Comparison of ENCODE assay signal across 10 cellular contexts in genomic region chr21:32524010-32524719, GRCh38.
DNase-seq lines count a peak whose midpoint lies in the region; ATAC-seq and TF ChIP-seq lines count a peak whose summit lies in the region.
"Had no signal": no experiment of that assay in that cellular context is flagged by ENCODE, and none has a peak within 500 bp of the region (broad histone marks: within the 10 kb centered on the region; RNA-seq: fewer than 3 reads in every experiment).

No MANE protein-coding gene starts in this region.

- TF ChIP-seq CTCF in HFF-Myc (IDR thresholded peaks at IDR 0.05; ENCODE audit: low read depth, low read length, missing control alignments) (no peak), brain (conservative IDR thresholded peaks at IDR 0.05) (no peak), stomach (IDR thresholded peaks at IDR 0.05) (no peak), GM13976 (IDR thresholded peaks at IDR 0.05; ENCODE audit: borderline replicate concordance, control extremely low read depth, extremely low read depth, insufficient read depth, missing control alignments) (no peak)

- H3K4me3 ChIP-seq in HFF-Myc (replicated peaks; ENCODE audit: low read depth, low read length) (no peak overlapping the region), stomach (no peak overlapping the region)

- no peaks in the 10 kb centered on the region for H3K36me3 ChIP-seq in stomach

- peak overlapping the region; percentile 61 to 93 (median 91) for H3K27ac Mint-ChIP-seq in brain
- H3K27ac Mint-ChIP-seq in effector memory CD8-positive, alpha-beta T cell: no peak overlapping the region
- H3K27ac Mint-ChIP-seq: naive B cell had no signal

- ATAC-seq in effector memory CD8-positive, alpha-beta T cell (replicated peaks): no peak

- H3K36me3 Mint-ChIP-seq in brain: peaks cover 7% of the 10 kb centered on the region
- H3K36me3 Mint-ChIP-seq in effector memory CD8-positive, alpha-beta T cell (ENCODE audit: insufficient read depth): no peaks in the 10 kb centered on the region
- H3K36me3 Mint-ChIP-seq: naive B cell had no signal

- no peaks in the 10 kb centered on the region for H3K27me3 ChIP-seq in stomach

- H3K27me3 Mint-ChIP-seq in brain: peaks cover 4% of the 10 kb centered on the region
- H3K27me3 Mint-ChIP-seq in effector memory CD8-positive, alpha-beta T cell: peaks cover 0 to 6% of the 10 kb centered on the region in 2 donors

- TF ChIP-seq POLR2A in stomach (IDR thresholded peaks at IDR 0.05): no peak

- peaks cover 44% of the 10 kb centered on the region for H3K4me1 Mint-ChIP-seq in brain
- H3K4me1 Mint-ChIP-seq in effector memory CD8-positive, alpha-beta T cell (ENCODE audit: low read depth in 2 of 2): peaks cover under 1 to 19% of the 10 kb centered on the region in 2 donors
- H3K4me1 Mint-ChIP-seq: naive B cell had no signal

- peak; percentile 44 for DNase-seq in HFF-Myc (ENCODE audit: extremely low read depth, low read depth)
- DNase-seq in iPS-NIHi7 (ENCODE audit: extremely low spot score): peak; percentile 50
- no peak for DNase-seq in stomach
- no peak for DNase-seq in HK-2 (ENCODE audit: unreplicated experiment)
- DNase-seq in effector memory CD8-positive, alpha-beta T cell: no peak
- DNase-seq in GM13976 (ENCODE audit: low spot score): no peak
- no peak for DNase-seq in 8988T
- DNase-seq: naive B cell had no signal

- H3K4me1 ChIP-seq in stomach: peaks cover 6 to 18% (median 8%) of the 10 kb centered on the region in 4 donors

- WGBS in stomach, 5 donors: 69 to 81% (median 76%) methylated on average over 8 of the region's 8 CpGs

- no peak for TF ChIP-seq EP300 in stomach (IDR thresholded peaks at IDR 0.05)

- H3K9me3 ChIP-seq in stomach: no peaks in the 10 kb centered on the region

- H3K27ac ChIP-seq in stomach: peak overlapping the region in 4 of 5 donors; percentile 6 to 63 (median 44)
- H3K27ac ChIP-seq: KMS-11 had no signal

- intact Hi-C loops in stomach (cut with DNase I; ENCODE audit: low total_unique reads): no loop called here

- H3K4me3 Mint-ChIP-seq in brain: peak overlapping the region in 2 of 5 experiments; percentile 18 to 23
- H3K4me3 Mint-ChIP-seq in effector memory CD8-positive, alpha-beta T cell: no peak overlapping the region
- H3K4me3 Mint-ChIP-seq: naive B cell had no signal

- H3K9me3 Mint-ChIP-seq in brain: peaks cover 3 to 12% (median 8%) of the 10 kb centered on the region in 5 experiments
- no peaks in the 10 kb centered on the region for H3K9me3 Mint-ChIP-seq in effector memory CD8-positive, alpha-beta T cell

- in situ Hi-C loops in GM13976 (cut with MboI; ENCODE audit: low sequenced_read_pairs, unreplicated experiment): no loop called here

Comparison
In these comparisons a context has a peak if more than half of its experiments do, and no peak if none do; other contexts are left out.
1. DNase-seq: peak in HFF-Myc (single experiment) and iPS-NIHi7 (single experiment); none in stomach (single experiment), HK-2 (single experiment), effector memory CD8-positive, alpha-beta T cell (0 of 3), GM13976 (single experiment) and 8988T (single experiment).
2. H3K27ac Mint-ChIP-seq: peak in brain (5 of 5); none in effector memory CD8-positive, alpha-beta T cell (0 of 2).